Comparison of ENCODE assay signal across 16 cellular contexts in genomic region chr2:233831011-233831721, GRCh38. TPM values are rescaled to one million over a fixed set of nuclear protein-coding genes. Genes with fewer than 3 reads are reported as not detected.
DNase-seq lines count a peak whose midpoint lies in the region; ATAC-seq and TF ChIP-seq lines count a peak whose summit lies in the region.
"Had no signal": no experiment of that assay in that cellular context is flagged by ENCODE, and none has a peak within 500 bp of the region (broad histone marks: within the 10 kb centered on the region; RNA-seq: fewer than 3 reads in every experiment).

No MANE protein-coding gene starts in this region.

- H3K36me3 ChIP-seq in BE2C (peaks cover 20% of the 10 kb centered on the region), SJCRH30 (peaks cover 21% of the 10 kb centered on the region), GM23338 (ENCODE audit: insufficient read depth) (peaks cover 9% of the 10 kb centered on the region; the same call in 1 of the 2 replicates)

- no peaks in the 10 kb centered on the region for H3K9me2 ChIP-seq in GM23338 (ENCODE audit: insufficient read depth)

- DNase-seq in BE2C: peak; percentile 90
- peak; percentile 38 for DNase-seq in COLO668 (lab: John Stamatoyannopoulos, UW; ENCODE audit: unreplicated experiment)
- DNase-seq in SJCRH30: peak; percentile 40 to 51
- DNase-seq in left lobe of liver (ENCODE audit: low spot score): peak; percentile 45
- no peak for DNase-seq in GM23338 (ENCODE audit: low spot score)
- no peak for DNase-seq in DMS53 (lab: John Stamatoyannopoulos, UW)
- DNase-seq: activated CD4-positive, alpha-beta T cell treated with anti-CD3 and anti-CD28 coated beads for 48 hours; activated T-cell treated with anti-CD3 and anti-CD28 coated beads, Interleukin-2, amount 50 U/mL, for 1 hour; amygdala; NCI-H2081 treated with DMSO at 0.1 percent for 48 hours; nephron progenitor cell had no signal

- H3K27me3 ChIP-seq in BE2C (no peaks in the 10 kb centered on the region), SJCRH30 (no peaks in the 10 kb centered on the region), GM23338 (ENCODE audit: insufficient read depth) (no peaks in the 10 kb centered on the region)

- H3K4me3 ChIP-seq in BE2C (ENCODE audit: low read depth, low read length) (no peak overlapping the region), SJCRH30 (no peak overlapping the region), GM23338 (no peak overlapping the region)

- H3K27ac ChIP-seq in SJCRH30 (no peak overlapping the region), GM23338 (ENCODE audit: low read depth) (no peak overlapping the region)

- H3K27me3 Mint-ChIP-seq in GM23338 (ENCODE audit: insufficient read depth, low read depth, poor library complexity): peaks cover 5% of the 10 kb centered on the region
- H3K27me3 Mint-ChIP-seq: CD4-positive, alpha-beta T cell had no signal

- no peak overlapping the region for H3K4me2 ChIP-seq in GM23338

- H3K36me3 Mint-ChIP-seq in GM23338 (ENCODE audit: low read depth): peaks cover 22% of the 10 kb centered on the region

- no peak overlapping the region for H3K4me3 Mint-ChIP-seq in GM23338
- H3K4me3 Mint-ChIP-seq: CD4-positive, alpha-beta T cell; nephron progenitor cell had no signal

- no peak for TF ChIP-seq CTCF in BE2C (IDR thresholded peaks at IDR 0.05; ENCODE audit: low read depth, low read length)
- no peak for TF ChIP-seq CTCF in GM23338 (conservative IDR thresholded peaks at IDR 0.05; ENCODE audit: low read depth in 2 of 2)

- peaks cover 3% of the 10 kb centered on the region; the same call in 2 of the 3 replicates for H3K4me1 Mint-ChIP-seq in GM23338

- H3F3A ChIP-seq in GM23338 (replicated peaks; ENCODE audit: low read depth): peaks cover 3% of the 10 kb centered on the region; the same call in 1 of the 2 replicates

- no peak overlapping the region for H2AFZ ChIP-seq in GM23338

- no peak overlapping the region for H3K27ac Mint-ChIP-seq in GM23338
- H3K27ac Mint-ChIP-seq: CD4-positive, alpha-beta T cell; nephron progenitor cell had no signal

- H4K20me1 ChIP-seq in GM23338 (replicated peaks; ENCODE audit: insufficient read depth): peaks cover 5% of the 10 kb centered on the region

- peaks cover 1% of the 10 kb centered on the region; the same call in 1 of the 3 replicates for H3K9me3 Mint-ChIP-seq in GM23338
- H3K9me3 Mint-ChIP-seq: CD4-positive, alpha-beta T cell had no signal

- 0 out of 2 replicates have a peak, but pooled peaks cover 2% of the 10 kb centered on the region for H3K79me2 ChIP-seq in GM23338 (replicated peaks; ENCODE audit: insufficient read depth)

- H3K4me1 ChIP-seq in BE2C (peaks cover 26% of the 10 kb centered on the region), SJCRH30 (no peaks in the 10 kb centered on the region), GM23338 (ENCODE audit: insufficient read depth) (no peaks in the 10 kb centered on the region)

- ATAC-seq in left lobe of liver (no peak), GM23338 (no peak), HG03097 (IDR thresholded peaks at IDR 0.05; ENCODE audit: low FRiP score, unreplicated experiment) (no peak)
- ATAC-seq: Right ventricle myocardium inferior had no signal

- H3K9me3 ChIP-seq in BE2C (no peaks in the 10 kb centered on the region), SJCRH30 (replicated peaks) (no peaks in the 10 kb centered on the region)

TF ChIP-seq in GM23338, 12 proteins besides CTCF, POLR2A, EP300 and RAD21:
- no peak for TF ChIP-seq EZH2phosphoT487 (IDR thresholded peaks at IDR 0.05; ENCODE audit: unreplicated experiment)
- no peak for TF ChIP-seq NANOG (IDR thresholded peaks at IDR 0.05; ENCODE audit: borderline replicate concordance)
- no peak for TF ChIP-seq ZNF331 (CRISPR knock-in tag; IDR thresholded peaks at IDR 0.05; ENCODE audit: low read depth)
- no peak for TF ChIP-seq JUNB (IDR thresholded peaks at IDR 0.05; ENCODE audit: unreplicated experiment)
- TF ChIP-seq CREB1 (CRISPR knock-in tag; IDR thresholded peaks at IDR 0.05; ENCODE audit: low read depth): no peak
- no peak for TF ChIP-seq EZH2 (IDR thresholded peaks at IDR 0.05; ENCODE audit: low read depth, unreplicated experiment)
- TF ChIP-seq ZNF114 (CRISPR knock-in tag; IDR thresholded peaks at IDR 0.05): no peak
- no peak for TF ChIP-seq ETS1 (IDR thresholded peaks at IDR 0.05)
- no peak for TF ChIP-seq POLR2AphosphoS5 (IDR thresholded peaks at IDR 0.05; ENCODE audit: low read depth)
TF ChIP-seq in GM23338: peak in this region for 0.

RNA-seq across cellular contexts. Expression of gene HJURP, which starts 23.2 kb away (rescaled TPM):
- 17.4 TPM for polyA plus RNA-seq in BE2C (2012; ENCODE audit: insufficient read depth, insufficient read length, low read depth)
- total RNA-seq in SJCRH30 (2014; rRNA removed; shearing (Covaris generic)): 86.1 and 90.8 TPM in 2 replicates
- total RNA-seq in left lobe of liver: 0.50 TPM
- total RNA-seq in GM23338 (2014; rRNA removed; shearing (Covaris generic)): 49.2 and 54.8 TPM in 2 replicates
- 42.9 and 49.4 TPM in 2 replicates for polyA plus RNA-seq in GM23338 (2016; fragmentation: Nextera tagmentation; extraction: Ambion mirVana)

RNA-seq across cellular contexts. Expression of gene MROH2A, which starts 53.0 kb away (rescaled TPM):
- polyA plus RNA-seq in BE2C (2012; ENCODE audit: insufficient read depth, insufficient read length, low read depth): 0.43 TPM
- total RNA-seq in SJCRH30 (2014; rRNA removed; shearing (Covaris generic)): not detected in 2 replicates
- total RNA-seq in left lobe of liver: 6.6 TPM
- not detected in 2 replicates for total RNA-seq in GM23338 (2014; rRNA removed; shearing (Covaris generic))
- not detected in 2 replicates for polyA plus RNA-seq in GM23338 (2016; fragmentation: Nextera tagmentation; extraction: Ambion mirVana)
- total RNA-seq: CD4-positive, alpha-beta T cell; endothelial cell of umbilical vein; M059J; Right ventricle myocardium inferior had no signal
- polyA plus RNA-seq: endothelial cell of umbilical vein had no signal

Comparison
In these comparisons a context has a peak if more than half of its experiments do, and no peak if none do; other contexts are left out.
1. DNase-seq: peak in BE2C (single experiment), COLO668 (single experiment), SJCRH30 (2 of 2) and left lobe of liver (single experiment); none in GM23338 (single experiment) and DMS53 (single experiment).
2. RNA of gene HJURP, which starts 23.2 kb away (total RNA-seq): 86.1 to 90.8 TPM in SJCRH30 and 49.2 to 54.8 TPM in GM23338; 0.50 TPM in left lobe of liver (single experiment); every median in the first group is over 10 times any median in the second.